8 cellular contexts compared by ENCODE assay signal in the genomic region with DNA sequence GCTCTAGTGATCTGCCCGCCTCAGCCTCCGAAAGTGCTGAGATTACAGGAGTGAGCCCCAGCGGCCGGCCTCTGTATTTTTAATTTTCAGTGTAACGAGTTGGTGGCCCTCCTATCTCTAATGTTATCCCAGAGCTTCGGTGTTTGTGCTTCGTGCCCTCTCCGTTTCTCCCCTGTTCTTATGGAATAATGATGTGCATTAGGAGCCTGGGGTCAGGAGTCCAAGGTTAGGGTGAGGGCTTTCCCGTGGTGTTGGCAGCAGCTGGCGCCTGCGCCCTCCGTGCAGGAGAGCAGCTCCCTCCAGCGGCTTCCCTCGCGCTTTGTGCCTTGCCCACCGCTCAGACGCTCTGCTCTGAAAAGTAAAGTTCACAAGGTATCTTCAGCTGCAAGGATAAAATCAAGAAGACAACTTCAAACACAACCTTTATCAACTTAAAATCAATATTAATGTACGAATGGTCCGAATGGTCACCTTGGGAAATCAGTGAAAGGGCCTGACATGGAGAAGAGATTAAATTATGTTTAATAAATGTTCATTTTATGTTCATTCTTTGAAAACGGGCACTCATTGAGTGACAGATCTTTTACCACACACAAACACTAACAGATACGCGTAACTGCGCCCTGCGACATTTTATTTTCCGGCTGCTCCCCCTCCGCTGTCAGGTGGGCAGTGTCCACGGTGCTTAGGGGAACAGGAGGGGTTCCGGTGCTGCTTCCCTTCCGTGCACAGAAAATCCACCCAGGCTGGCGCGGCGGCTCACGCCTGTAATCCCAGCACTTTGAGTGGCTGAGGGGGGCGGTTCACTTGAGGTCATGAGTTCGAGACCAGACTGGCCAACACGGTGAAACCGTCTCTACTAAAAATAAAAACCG.
A peak's percentile ranks its signal among the peaks of the same experiment; 100 is the strongest.
DNase-seq lines count a peak whose midpoint lies in the region; ATAC-seq and TF ChIP-seq lines count a peak whose summit lies in the region.

No MANE protein-coding gene starts in this region.

- H3K9me2 ChIP-seq in GM23338 (ENCODE audit: insufficient read depth), result 0 out of 2 replicates have a peak, but pooled peaks cover 5% of the 10 kb centered on the region

- H3K27me3 Mint-ChIP-seq in GM23338 (ENCODE audit: insufficient read depth, low read depth, poor library complexity), result peaks cover 12% of the 10 kb centered on the region

- CTCF ChIA-PET in AG04450 (lab: Charles Lee), result interaction anchor here (0.7 to 1.9 kb wide), 11 partner anchors 9 to 446 kb away, joined by 3 to 9 read pairs (median 5); no protein-coding TSS in a partner anchor

- H2AFZ ChIP-seq in GM23338, result no peak overlapping the region

- H3K4me1 ChIP-seq in GM23338 (ENCODE audit: insufficient read depth), result peaks cover 10% of the 10 kb centered on the region; the same call in 1 of the 2 replicates
- H3K4me1 ChIP-seq in left lung, result peaks cover 0 to 20% of the 10 kb centered on the region in 2 donors

- H3K4me3 Mint-ChIP-seq in GM23338, result peak overlapping the region; percentile 2; the same call in 1 of the 3 replicates

- H3K27me3 ChIP-seq in AG04450 (ENCODE audit: control insufficient read depth, insufficient read depth, low read length) (peaks cover 4% of the 10 kb centered on the region), GM23338 (ENCODE audit: insufficient read depth) (no peaks in the 10 kb centered on the region), left lung (no peaks in the 10 kb centered on the region)

- peaks cover 3% of the 10 kb centered on the region; the same call in 1 of the 3 replicates for H3K9me3 Mint-ChIP-seq in GM23338

- H3K79me2 ChIP-seq in GM23338 (replicated peaks; ENCODE audit: insufficient read depth), result no peaks in the 10 kb centered on the region

- no peak overlapping the region for H3K27ac Mint-ChIP-seq in GM23338

- 0 out of 3 replicates have a peak, but pooled peaks cover 3% of the 10 kb centered on the region for H3K36me3 Mint-ChIP-seq in GM23338 (ENCODE audit: low read depth)

- ATAC-seq in GM23338 (peak; percentile 55), left lung (peak; percentile 81), GM18873 (IDR thresholded peaks at IDR 0.05; ENCODE audit: low FRiP score, unreplicated experiment) (no peak), GM19455 (IDR thresholded peaks at IDR 0.05; ENCODE audit: unreplicated experiment) (no peak)

- DNase-seq in AG04450 (ENCODE audit: low read depth, low spot score) (no peak), GM23338 (ENCODE audit: low spot score) (peak; percentile 67), UCSD-AML1 (lab: John Stamatoyannopoulos, UW; ENCODE audit: unreplicated experiment) (peak; percentile 69), cardiac fibroblast (ENCODE audit: low read depth in 2 of 2) (peak; percentile 55 to 61), left lung (peak; percentile 74 to 90)
- DNase-seq in stimulated activated CD8-positive, alpha-beta memory T cell treated with anti-CD3 and anti-CD28 coated beads, Interleukin-15, amount 100 ng/mL, for 48 hours (ENCODE audit: low read depth in 2 of 2), result peak; percentile 25 to 29

- peak overlapping the region; percentile 39 for H3K4me3 ChIP-seq in AG04450 (ENCODE audit: low read depth, low read length)
- H3K4me3 ChIP-seq in GM23338, result no peak overlapping the region
- H3K4me3 ChIP-seq in cardiac fibroblast (replicated peaks in 1 of 2; ENCODE audit: low read depth in 2 of 2, low read length in 2 of 2), result peak overlapping the region in 1 of 2 donors; percentile 15
- peak overlapping the region; percentile 41 to 56 for H3K4me3 ChIP-seq in left lung

- no peak overlapping the region for H3K4me2 ChIP-seq in GM23338

- H3K9me3 ChIP-seq in AG04450 (ENCODE audit: control insufficient read depth, insufficient read depth, low read length) (peaks cover 2% of the 10 kb centered on the region; the same call in 1 of the 2 replicates), left lung (peaks cover 0 to 2% of the 10 kb centered on the region in 2 donors)

- intact Hi-C loops in left lung (cut with DNase I), result no loop called here

- POLR2A ChIA-PET in AG04450 (lab: Yijun Ruan, JAX), result no interaction called here

- H3K27ac ChIP-seq in AG04450 (ENCODE audit: low read depth, low read length), result no peak overlapping the region
- H3K27ac ChIP-seq in GM23338 (ENCODE audit: low read depth), result no peak overlapping the region
- H3K27ac ChIP-seq in left lung, result peak overlapping the region in 1 of 2 donors; percentile 69

- peaks cover 9% of the 10 kb centered on the region for H3F3A ChIP-seq in GM23338 (replicated peaks; ENCODE audit: low read depth)

- H3K36me3 ChIP-seq in GM23338 (ENCODE audit: insufficient read depth) (no peaks in the 10 kb centered on the region), left lung (no peaks in the 10 kb centered on the region)

- peak; percentile 62 for TF ChIP-seq CTCF in AG04450 (IDR thresholded peaks at IDR 0.05; ENCODE audit: low read depth, low read length)
- TF ChIP-seq CTCF in GM23338 (conservative IDR thresholded peaks at IDR 0.05; ENCODE audit: low read depth in 2 of 2), result peak; percentile 45 to 68
- peak; percentile 66 for TF ChIP-seq CTCF in cardiac fibroblast (IDR thresholded peaks at IDR 0.05; ENCODE audit: low read depth, low read length)
- TF ChIP-seq CTCF in left lung (IDR thresholded peaks at IDR 0.05), result peak; percentile 20 to 45

- H3K4me1 Mint-ChIP-seq in GM23338, result peaks cover 15% of the 10 kb centered on the region; the same call in 2 of the 3 replicates

- H4K20me1 ChIP-seq in GM23338 (replicated peaks; ENCODE audit: insufficient read depth), result no peaks in the 10 kb centered on the region

TF ChIP-seq in GM23338, 12 proteins besides CTCF, POLR2A, EP300 and RAD21:
- no peak for TF ChIP-seq CREB1 (CRISPR knock-in tag; IDR thresholded peaks at IDR 0.05; ENCODE audit: low read depth)
- TF ChIP-seq POLR2AphosphoS5 (IDR thresholded peaks at IDR 0.05; ENCODE audit: low read depth), result no peak
- TF ChIP-seq, protein P1, sequence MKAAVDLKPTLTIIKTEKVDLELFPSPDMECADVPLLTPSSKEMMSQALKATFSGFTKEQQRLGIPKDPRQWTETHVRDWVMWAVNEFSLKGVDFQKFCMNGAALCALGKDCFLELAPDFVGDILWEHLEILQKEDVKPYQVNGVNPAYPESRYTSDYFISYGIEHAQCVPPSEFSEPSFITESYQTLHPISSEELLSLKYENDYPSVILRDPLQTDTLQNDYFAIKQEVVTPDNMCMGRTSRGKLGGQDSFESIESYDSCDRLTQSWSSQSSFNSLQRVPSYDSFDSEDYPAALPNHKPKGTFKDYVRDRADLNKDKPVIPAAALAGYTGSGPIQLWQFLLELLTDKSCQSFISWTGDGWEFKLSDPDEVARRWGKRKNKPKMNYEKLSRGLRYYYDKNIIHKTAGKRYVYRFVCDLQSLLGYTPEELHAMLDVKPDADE (IDR thresholded peaks at IDR 0.05), result no peak
- TF ChIP-seq JUNB (IDR thresholded peaks at IDR 0.05; ENCODE audit: unreplicated experiment), result no peak

Comparison
In these comparisons a context has a peak if more than half of its experiments do, and no peak if none do; other contexts are left out.
1. ATAC-seq: peak in GM23338 (single experiment) and left lung (single experiment); none in GM18873 (single experiment) and GM19455 (single experiment).
2. Peak in every context shown above with its lines, with median percentiles within 50 percentile points of each other: CTCF ChIP-seq.